In the genomic region with DNA sequence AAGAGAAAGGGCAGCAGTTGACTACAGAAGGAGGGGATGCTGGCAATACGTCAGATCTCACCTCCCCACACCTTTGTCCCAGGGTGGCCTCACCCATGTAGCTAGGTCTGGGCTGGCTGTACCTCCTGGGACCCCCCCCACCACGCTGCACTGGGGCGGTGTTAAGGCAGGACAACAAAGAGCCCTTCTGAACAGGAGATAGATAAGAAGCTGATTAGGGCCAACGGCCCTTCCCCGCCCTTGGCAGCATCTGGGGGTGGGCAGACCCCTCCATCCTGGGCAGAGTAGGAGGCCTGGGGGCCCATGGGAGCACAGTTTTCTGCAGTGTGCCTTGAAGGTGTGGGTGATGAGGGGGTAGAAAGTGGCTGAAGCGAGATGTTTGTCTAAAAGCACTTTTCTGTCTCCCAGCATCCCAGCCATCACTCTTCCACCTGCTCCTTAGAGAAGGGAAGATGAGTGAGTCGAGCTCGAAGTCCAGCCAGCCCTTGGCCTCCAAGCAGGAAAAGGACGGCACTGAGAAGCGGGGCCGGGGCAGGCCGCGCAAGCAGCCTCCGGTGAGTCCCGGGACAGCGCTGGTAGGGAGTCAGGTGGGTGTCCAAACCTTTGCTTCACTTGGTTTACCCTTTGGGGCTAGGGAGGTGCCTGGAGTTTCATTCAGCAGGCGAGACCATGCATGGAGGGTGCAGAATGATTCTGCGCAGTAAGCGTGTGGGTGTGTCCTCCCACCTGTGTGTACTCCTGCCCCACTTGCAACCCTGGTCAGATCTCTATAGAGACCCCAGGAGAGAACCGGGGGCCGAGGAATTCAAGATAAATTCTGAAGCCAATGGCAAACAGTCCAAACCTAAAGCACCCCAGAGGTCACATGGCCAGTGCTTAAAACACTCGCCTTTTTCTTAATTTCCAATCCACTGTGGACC, we compare ENCODE assay signal across 12 cellular contexts. TPM values are rescaled to one million over a fixed set of nuclear protein-coding genes. Genes with fewer than 3 reads are reported as not detected.
DNase-seq lines count a peak whose midpoint lies in the region; ATAC-seq and TF ChIP-seq lines count a peak whose summit lies in the region.
"Had no signal": no experiment of that assay in that cellular context is flagged by ENCODE, and none has a peak within 500 bp of the region (broad histone marks: within the 10 kb centered on the region; RNA-seq: fewer than 3 reads in every experiment).

No MANE protein-coding gene starts in this region.

- DNase-seq in HEK293T (ENCODE audit: extremely low spot score), result peak; percentile 1
- DNase-seq in activated naive CD8-positive, alpha-beta T cell treated with anti-CD3 and anti-CD28 coated beads for 36 hours, result no peak
- peak; percentile 26 for DNase-seq in lower lobe of right lung
- DNase-seq in OCI-M2 (lab: John Stamatoyannopoulos, UW; ENCODE audit: unreplicated experiment), result no peak
- DNase-seq: foreskin keratinocyte, KBM-7, NCI-H345, T1000 had no signal

- peaks cover 69% of the 10 kb centered on the region for H3K4me1 Mint-ChIP-seq in activated naive CD8-positive, alpha-beta T cell treated with anti-CD3 and anti-CD28 coated beads for 36 hours

- no peak for ATAC-seq in lower lobe of right lung
- no peak for ATAC-seq in GM18861 (IDR thresholded peaks at IDR 0.05; ENCODE audit: unreplicated experiment)
- ATAC-seq in GM21367 (IDR thresholded peaks at IDR 0.05; ENCODE audit: unreplicated experiment), result no peak
- no peak for ATAC-seq in HG03139 (IDR thresholded peaks at IDR 0.05; ENCODE audit: unreplicated experiment)
- ATAC-seq: foreskin keratinocyte had no signal

- H3K27ac ChIP-seq in BLaER1 treated with 17β-estradiol and CSF1 and Interleukin-3, amounts not matched to agents 10 nM and 100 nM, result peak overlapping the region in 7 of 11 experiments; percentile 37 to 99 (median 99); a peak in 5 of 22 replicates
- no peak overlapping the region for H3K27ac ChIP-seq in lower lobe of right lung
- H3K27ac ChIP-seq: foreskin keratinocyte had no signal

- POLR2A ChIA-PET in HEK293T (lab: Yijun Ruan, JAX), result interaction anchor here (1.0 kb wide), 1 partner anchor 17 kb away, joined by 4 read pairs; no protein-coding TSS in a partner anchor

- H3K27me3 Mint-ChIP-seq in activated naive CD8-positive, alpha-beta T cell treated with anti-CD3 and anti-CD28 coated beads for 36 hours, result peaks cover 4% of the 10 kb centered on the region

- peaks cover 70 to 81% (median 76%) of the 10 kb centered on the region in 11 experiments; a peak in 21 of 22 replicates for H4K20me1 ChIP-seq in BLaER1 treated with 17β-estradiol and CSF1 and Interleukin-3, amounts not matched to agents 10 nM and 100 nM

- peaks cover 38 to 72% (median 66%) of the 10 kb centered on the region in 11 experiments for H3K36me3 ChIP-seq in BLaER1 treated with 17β-estradiol and CSF1 and Interleukin-3, amounts not matched to agents 10 nM and 100 nM
- H3K36me3 ChIP-seq in lower lobe of right lung, result peaks cover 26% of the 10 kb centered on the region

- CTCF ChIA-PET in HEK293T (lab: Yijun Ruan, JAX), result no interaction called here

- TF ChIP-seq CTCF in lower lobe of right lung (IDR thresholded peaks at IDR 0.05), result no peak

- H3K9me3 Mint-ChIP-seq in activated naive CD8-positive, alpha-beta T cell treated with anti-CD3 and anti-CD28 coated beads for 36 hours, result no peaks in the 10 kb centered on the region

- peaks cover 72 to 83% (median 81%) of the 10 kb centered on the region in 10 experiments for H3K4me1 ChIP-seq in BLaER1 treated with 17β-estradiol and CSF1 and Interleukin-3, amounts not matched to agents 10 nM and 100 nM
- H3K4me1 ChIP-seq in lower lobe of right lung, result peaks cover 40% of the 10 kb centered on the region

- H3K27me3 ChIP-seq in BLaER1 treated with 17β-estradiol and CSF1 and Interleukin-3, amounts not matched to agents 10 nM and 100 nM, result no peaks in the 10 kb centered on the region
- no peaks in the 10 kb centered on the region for H3K27me3 ChIP-seq in lower lobe of right lung (ENCODE audit: low read depth)
- H3K27me3 ChIP-seq: foreskin keratinocyte had no signal

- peaks cover 54% of the 10 kb centered on the region for H3K36me3 Mint-ChIP-seq in activated naive CD8-positive, alpha-beta T cell treated with anti-CD3 and anti-CD28 coated beads for 36 hours

- intact Hi-C loops in lower lobe of right lung (cut with DNase I), result no loop called here

- peak overlapping the region; percentile 96 for H3K27ac Mint-ChIP-seq in activated naive CD8-positive, alpha-beta T cell treated with anti-CD3 and anti-CD28 coated beads for 36 hours

- H3K9me3 ChIP-seq in BLaER1 treated with 17β-estradiol and CSF1 and Interleukin-3, amounts not matched to agents 10 nM and 100 nM (replicated peaks in 1 of 11), result no peaks in the 10 kb centered on the region
- H3K9me3 ChIP-seq in lower lobe of right lung, result no peaks in the 10 kb centered on the region

- H3K4me3 Mint-ChIP-seq in activated naive CD8-positive, alpha-beta T cell treated with anti-CD3 and anti-CD28 coated beads for 36 hours, result peak overlapping the region; percentile 94

- peak overlapping the region; percentile 33 to 100 (median 99); a peak in 17 of 22 replicates for H3K9ac ChIP-seq in BLaER1 treated with 17β-estradiol and CSF1 and Interleukin-3, amounts not matched to agents 10 nM and 100 nM

- H3K4me3 ChIP-seq in BLaER1 treated with 17β-estradiol and CSF1 and Interleukin-3, amounts not matched to agents 10 nM and 100 nM, result peak overlapping the region in 4 of 10 experiments; percentile 95 to 100 (median 99); a peak in 5 of 20 replicates
- H3K4me3 ChIP-seq in lower lobe of right lung, result no peak overlapping the region

- peak overlapping the region; percentile 87 to 99 (median 95) for H3K4me2 ChIP-seq in BLaER1 treated with 17β-estradiol and CSF1 and Interleukin-3, amounts not matched to agents 10 nM and 100 nM

TF ChIP-seq in HEK293T, 16 proteins besides CTCF, POLR2A, EP300 and RAD21:
- TF ChIP-seq FOXM1 (IDR thresholded peaks at IDR 0.05; ENCODE audit: borderline replicate concordance) (no peak), HDGF (IDR thresholded peaks at IDR 0.05; ENCODE audit: borderline replicate concordance) (no peak), TARDBP (IDR thresholded peaks at IDR 0.05) (no peak), NFRKB (IDR thresholded peaks at IDR 0.05) (no peak), LEF1 (IDR thresholded peaks at IDR 0.05; ENCODE audit: borderline replicate concordance) (no peak), L3MBTL2 (conservative IDR thresholded peaks at IDR 0.05) (no peak), SUZ12 (IDR thresholded peaks at IDR 0.05) (no peak), ELF4 (IDR thresholded peaks at IDR 0.05) (no peak), SP1 (IDR thresholded peaks at IDR 0.05) (no peak), FOXK2 (IDR thresholded peaks at IDR 0.05) (no peak), ARNT (IDR thresholded peaks at IDR 0.05) (no peak)

RNA-seq across cellular contexts. Expression of a gene that starts 3.9 kb away (rescaled TPM):
- total RNA-seq in activated naive CD8-positive, alpha-beta T cell treated with anti-CD3 and anti-CD28 coated beads for 36 hours, result 100 to 1,000 TPM; 803 to 814 TPM
- 63.5 TPM for total RNA-seq in lower lobe of right lung

RNA-seq across cellular contexts. Expression of a gene that starts 8.2 kb away (rescaled TPM):
- total RNA-seq in activated naive CD8-positive, alpha-beta T cell treated with anti-CD3 and anti-CD28 coated beads for 36 hours, result 10 to 100 TPM; 13.1 to 14.2 TPM
- total RNA-seq in lower lobe of right lung, result 29.8 TPM

Comparison
In these comparisons a context has a peak if more than half of its experiments do, and no peak if none do; other contexts are left out.
1. DNase-seq: peak in HEK293T (single experiment) and lower lobe of right lung (single experiment); none in activated naive CD8-positive, alpha-beta T cell treated with anti-CD3 and anti-CD28 coated beads for 36 hours (single experiment) and OCI-M2 (single experiment).
2. RNA of a gene that starts 3.9 kb away (total RNA-seq): 803 to 814 TPM in activated naive CD8-positive, alpha-beta T cell treated with anti-CD3 and anti-CD28 coated beads for 36 hours; 63.5 TPM in lower lobe of right lung (single experiment); every median in the first group is over 10 times any median in the second.